ENCODE assay signal across 29 cellular contexts in genomic region chr1:24288479-24288878, GRCh38. TPM values are rescaled to one million over a fixed set of nuclear protein-coding genes. Genes with fewer than 3 reads are reported as not detected.
"Had no signal": no experiment of that assay in that cellular context is flagged by ENCODE, and none has a peak within 500 bp of the region (broad histone marks: within the 10 kb centered on the region; RNA-seq: fewer than 3 reads in every experiment).

No MANE protein-coding gene starts in this region.

- H3K4me3 ChIP-seq: adrenal gland, ascending aorta, breast epithelium, cardiac muscle cell, coronary artery, dorsolateral prefrontal cortex, gastroesophageal sphincter, heart right ventricle had no signal

- DNase-seq: activated CD4-positive, alpha-beta memory T cell treated with anti-CD3 and anti-CD28 coated beads for 36 hours; activated CD4-positive, alpha-beta T cell treated with anti-CD3 and anti-CD28 coated beads for 36 hours; activated CD4-positive, alpha-beta T cell treated with anti-CD3 and anti-CD28 coated beads, Interleukin-2, amount 10 ng/mL, durations not matched to agents 24 days and 14 days; activated CD4-positive, CD25-positive, alpha-beta regulatory T cell; activated CD4-positive, CD25-positive, alpha-beta regulatory T cell treated with anti-CD3 and anti-CD28 coated beads, Interleukin-2, amount 50 U/mL, for 72 hours; activated CD8-positive, alpha-beta memory T cell treated with anti-CD3 and anti-CD28 coated beads, Interleukin-2, amount 10 ng/mL, durations not matched to agents 7 days and 5 days; activated CD8-positive, alpha-beta memory T cell treated with anti-CD3 and anti-CD28 coated beads, Interleukin-2, amount 50 U/mL, for 4 hours; activated CD8-positive, alpha-beta T cell treated with anti-CD3 and anti-CD28 coated beads, Interleukin-2, amount 10 ng/mL, durations not matched to agents 7 days and 5 days; activated effector memory CD4-positive, alpha-beta T cell treated with anti-CD3 and anti-CD28 coated beads, Interleukin-2, amount 50 U/mL, for 16 hours; activated naive CD4-positive, alpha-beta T cell treated with anti-CD3 and anti-CD28 coated beads for 36 hours; activated naive CD8-positive, alpha-beta T cell treated with anti-CD3 and anti-CD28 coated beads for 36 hours; activated naive CD8-positive, alpha-beta T cell treated with anti-CD3 and anti-CD28 coated beads, Interleukin-2, amount 50 U/mL, for 24 hours; activated T-cell treated with anti-CD3 and anti-CD28 coated beads, Interleukin-2, amount 50 U/mL, for 1 hour; activated T-cell treated with anti-CD3 and anti-CD28 coated beads, Interleukin-2, amount 50 U/mL, for 48 hours; adrenal gland; central memory CD4-positive, alpha-beta T cell; cerebellar nuclear complex; dorsolateral prefrontal cortex; effector memory CD4-positive, alpha-beta T cell; endodermal cell; foreskin keratinocyte; heart right ventricle; T-helper 2 cell had no signal

- H3K36me3 ChIP-seq: adrenal gland, ascending aorta, breast epithelium, cardiac muscle cell, gastroesophageal sphincter, heart right ventricle had no signal

- H3K9me3 ChIP-seq: adrenal gland, ascending aorta, breast epithelium, gastroesophageal sphincter, heart right ventricle had no signal

- H3K27ac ChIP-seq: adrenal gland, ascending aorta, breast epithelium, cardiac muscle cell, coronary artery, foreskin keratinocyte, gastroesophageal sphincter, heart right ventricle had no signal

- ATAC-seq: activated CD4-positive, alpha-beta T cell treated with anti-CD3 and anti-CD28 coated beads for 36 hours; activated CD8-positive, alpha-beta memory T cell treated with anti-CD3 and anti-CD28 coated beads, Interleukin-2, amount 10 ng/mL, durations not matched to agents 7 days and 5 days; activated CD8-positive, alpha-beta T cell treated with anti-CD3 and anti-CD28 coated beads, Interleukin-2, amount 10 ng/mL, durations not matched to agents 7 days and 5 days; activated naive CD8-positive, alpha-beta T cell treated with anti-CD3 and anti-CD28 coated beads, Interleukin-2, amount 50 U/mL, for 24 hours; esophagus mucosa; foreskin keratinocyte; gastroesophageal sphincter; heart right ventricle had no signal

RNA-seq across cellular contexts. Expression of gene GRHL3, which starts 30.7 kb away (rescaled TPM):
- polyA plus RNA-seq: cardiac muscle cell had no signal
